ENCODE assay signal across 7 cellular contexts in genomic region chr21:36384885-36385232, GRCh38. TPM values are rescaled to one million over a fixed set of nuclear protein-coding genes. Genes with fewer than 3 reads are reported as not detected.
DNase-seq lines count a peak whose midpoint lies in the region; ATAC-seq and TF ChIP-seq lines count a peak whose summit lies in the region.

No MANE protein-coding gene starts in this region.

- TF ChIP-seq CTCF in endodermal cell (conservative IDR thresholded peaks at IDR 0.05) = no peak

- peaks cover 37% of the 10 kb centered on the region for H3K36me3 ChIP-seq in KOPT-K1 (ENCODE audit: insufficient read depth, low read length)
- H3K36me3 ChIP-seq in endodermal cell (ENCODE audit: control insufficient read depth, insufficient read depth, low read length) = peaks cover 8% of the 10 kb centered on the region

- H3K9ac ChIP-seq in endodermal cell (ENCODE audit: extremely low read depth, low read length, poor library complexity, severe bottlenecking) = no peak overlapping the region

- H3K4me3 ChIP-seq in endodermal cell (ENCODE audit: low read length) (peak overlapping the region; percentile 88), skin epidermis (peak overlapping the region in 6 of 7 experiments; percentile 49 to 87 (median 68))

- H3K4me1 Mint-ChIP-seq in endodermal cell = peaks cover 4% of the 10 kb centered on the region

- H3K4me1 ChIP-seq in endodermal cell (ENCODE audit: control insufficient read depth, insufficient read depth, low read length) = no peaks in the 10 kb centered on the region

- H3K27me3 ChIP-seq in endodermal cell (ENCODE audit: control insufficient read depth, insufficient read depth, low read length, poor library complexity, severe bottlenecking) = no peaks in the 10 kb centered on the region

- peak overlapping the region; percentile 69 for H3K4me3 Mint-ChIP-seq in endodermal cell

- ATAC-seq in GM21381 (IDR thresholded peaks at IDR 0.05; ENCODE audit: unreplicated experiment) = peak; percentile 9

- WGBS in endodermal cell (ENCODE audit: insufficient coverage in 1 of 2, insufficient read length in 1 of 2), 2 experiments = 40 to 56% methylated on average over 3 to 8 of the region's 8 CpGs

- H3K27ac ChIP-seq in KOPT-K1 (ENCODE audit: low read depth, low read length, poor library complexity, severe bottlenecking) = peak overlapping the region; percentile 77
- no peak overlapping the region for H3K27ac ChIP-seq in endodermal cell (ENCODE audit: low read depth, low read length)
- no peak overlapping the region for H3K27ac ChIP-seq in skin epidermis

- H3K9me3 Mint-ChIP-seq in endodermal cell = no peaks in the 10 kb centered on the region

- H3K27ac Mint-ChIP-seq in endodermal cell = no peak overlapping the region

- H3K9me3 ChIP-seq in KOPT-K1 (ENCODE audit: insufficient read depth, low read length, poor library complexity, severe bottlenecking) = no peaks in the 10 kb centered on the region
- H3K9me3 ChIP-seq in endodermal cell (ENCODE audit: control insufficient read depth, low read length) = no peaks in the 10 kb centered on the region

- no peak for DNase-seq in endodermal cell
- DNase-seq in NCI-H1694 (lab: John Stamatoyannopoulos, UW) = no peak
- DNase-seq in NCI-H774 (lab: John Stamatoyannopoulos, UW) = no peak
- no peak for DNase-seq in pons (ENCODE audit: low spot score)

- H3K27me3 Mint-ChIP-seq in endodermal cell (ENCODE audit: insufficient read depth) = peaks cover 1% of the 10 kb centered on the region

- H3K36me3 Mint-ChIP-seq in endodermal cell (ENCODE audit: low read depth) = peaks cover 17% of the 10 kb centered on the region

RNA-seq across cellular contexts. Expression of gene CHAF1B, which starts 0.3 kb away (rescaled TPM):
- total RNA-seq in endodermal cell = 10 to 100 TPM; 16.3 to 27.1 TPM
- 14.6 TPM for polyA plus RNA-seq in endodermal cell (2013, experiment 1 of 2)
- 11.7 TPM for polyA plus RNA-seq in endodermal cell (2013, experiment 2 of 2)
